Comparison of ENCODE assay signal across 1 cellular context in the genomic region with DNA sequence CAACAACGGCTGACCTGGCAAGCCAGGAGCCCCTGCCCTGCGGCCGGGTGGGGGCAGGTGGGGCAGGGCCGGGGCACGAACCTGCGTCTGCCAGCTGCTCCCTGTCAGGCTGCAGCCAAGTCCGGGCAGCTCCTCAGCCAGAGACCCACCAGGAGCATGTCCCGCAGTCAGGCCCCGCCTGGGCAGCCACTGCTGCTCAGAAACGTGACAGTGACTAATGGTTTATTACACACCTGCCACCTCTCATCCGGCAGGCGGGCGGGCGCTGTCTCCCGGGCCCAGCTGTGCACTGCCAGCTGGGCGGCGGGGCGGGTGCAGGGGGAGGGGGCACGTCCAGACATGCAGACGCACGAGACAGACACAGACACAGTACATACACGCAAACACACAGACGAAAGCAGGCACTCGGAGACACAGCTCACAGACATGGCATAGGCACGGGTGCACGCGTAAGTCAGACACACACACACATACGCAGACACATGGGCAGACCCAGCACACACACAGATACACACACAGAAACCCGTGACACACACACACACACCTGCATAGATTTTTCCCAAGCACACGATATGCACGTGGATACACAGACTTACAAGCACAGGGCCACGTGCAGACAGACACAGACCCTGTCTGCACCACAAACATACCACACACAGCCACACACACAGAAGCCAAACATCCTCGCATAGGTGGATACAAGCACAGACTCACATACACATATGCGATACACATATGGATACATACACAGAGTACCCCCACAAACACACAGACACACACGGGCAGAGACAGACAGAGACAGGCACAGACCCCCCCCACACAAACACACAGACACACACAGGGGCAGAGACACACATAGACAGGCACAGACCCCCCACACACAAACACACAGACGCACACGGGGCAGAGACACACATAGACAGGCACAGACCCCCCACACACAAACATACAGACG.
TF ChIP-seq lines count a peak whose summit lies in the region.

No MANE protein-coding gene starts in this region.

TF ChIP-seq in H1, 55 proteins besides CTCF, POLR2A, EP300 and RAD21 (continued from another document):
- TF ChIP-seq JUN (IDR thresholded peaks at IDR 0.05; ENCODE audit: low read depth, low read length) (no peak), NRF1 (IDR thresholded peaks at IDR 0.05; ENCODE audit: low read depth, low read length) (no peak), CHD1 (IDR thresholded peaks at IDR 0.05; ENCODE audit: low read depth, low read length) (no peak)
- TF ChIP-seq, protein P1, sequence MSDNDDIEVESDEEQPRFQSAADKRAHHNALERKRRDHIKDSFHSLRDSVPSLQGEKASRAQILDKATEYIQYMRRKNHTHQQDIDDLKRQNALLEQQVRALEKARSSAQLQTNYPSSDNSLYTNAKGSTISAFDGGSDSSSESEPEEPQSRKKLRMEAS (IDR thresholded peaks at IDR 0.05): no peak
